1 cellular context compared by ENCODE assay signal in genomic region chr4:39510348-39510929, GRCh38.
TF ChIP-seq lines count a peak whose summit lies in the region.

No MANE protein-coding gene starts in this region.

TF ChIP-seq in K562, 482 proteins besides CTCF, POLR2A, EP300 and RAD21:
- TF ChIP-seq TRIM24 (IDR thresholded peaks at IDR 0.05) (no peak), SRF (CRISPR knock-in tag; IDR thresholded peaks at IDR 0.05) (no peak), CREM (IDR thresholded peaks at IDR 0.05; ENCODE audit: low read depth) (no peak), KAT8 (IDR thresholded peaks at IDR 0.05; ENCODE audit: low read depth) (no peak), ZNF696 (CRISPR knock-in tag; conservative IDR thresholded peaks at IDR 0.05) (no peak), NFIC (IDR thresholded peaks at IDR 0.05) (no peak), SMAD3 (CRISPR knock-in tag; conservative IDR thresholded peaks at IDR 0.05) (no peak), PYGO2 (tag; IDR thresholded peaks at IDR 0.05) (no peak), HES1 (IDR thresholded peaks at IDR 0.05; ENCODE audit: low read depth) (no peak), BDP1 (IDR thresholded peaks at IDR 0.05; ENCODE audit: insufficient read depth, insufficient read length) (no peak)
- TF ChIP-seq, protein P1, sequence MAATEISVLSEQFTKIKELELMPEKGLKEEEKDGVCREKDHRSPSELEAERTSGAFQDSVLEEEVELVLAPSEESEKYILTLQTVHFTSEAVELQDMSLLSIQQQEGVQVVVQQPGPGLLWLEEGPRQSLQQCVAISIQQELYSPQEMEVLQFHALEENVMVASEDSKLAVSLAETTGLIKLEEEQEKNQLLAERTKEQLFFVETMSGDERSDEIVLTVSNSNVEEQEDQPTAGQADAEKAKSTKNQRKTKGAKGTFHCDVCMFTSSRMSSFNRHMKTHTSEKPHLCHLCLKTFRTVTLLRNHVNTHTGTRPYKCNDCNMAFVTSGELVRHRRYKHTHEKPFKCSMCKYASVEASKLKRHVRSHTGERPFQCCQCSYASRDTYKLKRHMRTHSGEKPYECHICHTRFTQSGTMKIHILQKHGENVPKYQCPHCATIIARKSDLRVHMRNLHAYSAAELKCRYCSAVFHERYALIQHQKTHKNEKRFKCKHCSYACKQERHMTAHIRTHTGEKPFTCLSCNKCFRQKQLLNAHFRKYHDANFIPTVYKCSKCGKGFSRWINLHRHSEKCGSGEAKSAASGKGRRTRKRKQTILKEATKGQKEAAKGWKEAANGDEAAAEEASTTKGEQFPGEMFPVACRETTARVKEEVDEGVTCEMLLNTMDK (IDR thresholded peaks at IDR 0.05; ENCODE audit: borderline replicate concordance, insufficient read depth, low read depth, low read length, poor library complexity, severe bottlenecking): no peak
